In genomic region chr6:111997078-111997862, GRCh38 we compare ENCODE assay signal across 8 cellular contexts. TPM values are rescaled to one million over a fixed set of nuclear protein-coding genes. Genes with fewer than 3 reads are reported as not detected.
DNase-seq lines count a peak whose midpoint lies in the region; ATAC-seq and TF ChIP-seq lines count a peak whose summit lies in the region.

No MANE protein-coding gene starts in this region.

- peak overlapping the region; percentile 23; the same call in 1 of the 2 replicates for H3K27ac ChIP-seq in DND-41 (ENCODE audit: low read length)
- peak overlapping the region; percentile 62 for H3K27ac ChIP-seq in left ventricle myocardium inferior (replicated peaks)

- DNase-seq in DND-41 (peak; percentile 83), HAP-1 (ENCODE audit: low spot score in 2 of 2) (peak; percentile 80 to 84), NCI-H146 (lab: John Stamatoyannopoulos, UW) (peak; percentile 86), T-cell (peak; percentile 60 to 81 (median 74)), left ventricle myocardium inferior (peak; percentile 74), retina (peak; percentile 83)
- DNase-seq in activated naive CD8-positive, alpha-beta T cell treated with anti-CD3 and anti-CD28 coated beads, Interleukin-2, amount 50 U/mL, for 16 hours (ENCODE audit: low read depth, low spot score), result peak; percentile 37

- H4K20me1 ChIP-seq in DND-41 (ENCODE audit: insufficient read depth, low read length), result no peaks in the 10 kb centered on the region

- peaks cover 47 to 49% (median 48%) of the 10 kb centered on the region in 3 donors for H3K4me1 Mint-ChIP-seq in T-cell

- H3K27me3 ChIP-seq in DND-41 (ENCODE audit: insufficient read depth, low read length, poor library complexity), result no peaks in the 10 kb centered on the region
- peaks cover 3% of the 10 kb centered on the region for H3K27me3 ChIP-seq in HAP-1 (ENCODE audit: low read depth)
- no peaks in the 10 kb centered on the region for H3K27me3 ChIP-seq in left ventricle myocardium inferior (ENCODE audit: low read depth)

- H3K4me3 Mint-ChIP-seq in T-cell, result peak overlapping the region; percentile 55 to 71 (median 63)

- in situ Hi-C loops in HAP-1 (cut with MboI; ENCODE audit: low sequenced_read_pairs), result loop anchor here (5.0 kb wide), 1 partner anchor 290 kb away; no protein-coding TSS in a partner anchor

- H3K27me3 Mint-ChIP-seq in T-cell, result no peaks in the 10 kb centered on the region

- H3K36me3 ChIP-seq in DND-41 (ENCODE audit: insufficient read depth, low read length) (no peaks in the 10 kb centered on the region), HAP-1 (replicated peaks) (no peaks in the 10 kb centered on the region), left ventricle myocardium inferior (no peaks in the 10 kb centered on the region)

- no peaks in the 10 kb centered on the region for H3K79me2 ChIP-seq in DND-41 (ENCODE audit: insufficient read depth, low read length)

- intact Hi-C loops in left ventricle myocardium inferior (cut with micrococcal nuclease), result loop anchor here (2.0 to 10.0 kb wide), 2 partner anchors 112 to 286 kb away; no protein-coding TSS in a partner anchor

- ATAC-seq in DND-41 (ENCODE audit: insufficient read depth, low read depth) (peak; percentile 77), T-cell (replicated peaks in 1 of 4) (peak; percentile 56 to 78 (median 70)), HG02970 (IDR thresholded peaks at IDR 0.05; ENCODE audit: low FRiP score, unreplicated experiment) (no peak)

- H3K4me1 ChIP-seq in DND-41 (ENCODE audit: insufficient read depth, low read length) (peaks cover 43% of the 10 kb centered on the region), HAP-1 (peaks cover 3% of the 10 kb centered on the region; the same call in 1 of the 2 replicates), left ventricle myocardium inferior (no peaks in the 10 kb centered on the region)

- H2AFZ ChIP-seq in DND-41 (ENCODE audit: low read depth, low read length), result peak overlapping the region; percentile 20; the same call in 1 of the 2 replicates

- TF ChIP-seq CTCF in DND-41 (IDR thresholded peaks at IDR 0.05; ENCODE audit: borderline replicate concordance, extremely low read depth, low read length, poor library complexity, severe bottlenecking), result peak; percentile 98
- peak; percentile 96 for TF ChIP-seq CTCF in left ventricle myocardium inferior (IDR thresholded peaks at IDR 0.05; ENCODE audit: borderline replicate concordance)

- no peak overlapping the region for H3K9ac ChIP-seq in DND-41 (ENCODE audit: low read depth, low read length)

- CTCF ChIA-PET in T-cell (lab: Charles Lee), result interaction anchor here (0.6 to 2.0 kb wide), 13 partner anchors 29 to 289 kb away, joined by 3 to 12 read pairs (median 3); no protein-coding TSS in a partner anchor

- no peaks in the 10 kb centered on the region for H3K9me3 Mint-ChIP-seq in T-cell

- H3K4me2 ChIP-seq in DND-41 (ENCODE audit: insufficient read depth, low read length), result peak overlapping the region; percentile 50

- H3K4me3 ChIP-seq in DND-41 (ENCODE audit: low read depth in 1 of 2, low read length in 2 of 2) (peak overlapping the region in 1 of 2 experiments; percentile 19; a peak in 2 of 4 replicates), HAP-1 (no peak overlapping the region), left ventricle myocardium inferior (peak overlapping the region; percentile 42)

- no peaks in the 10 kb centered on the region for H3K36me3 Mint-ChIP-seq in T-cell

- H3K27ac Mint-ChIP-seq in T-cell, result peak overlapping the region; percentile 80 to 87

- H3K9me3 ChIP-seq in DND-41 (ENCODE audit: insufficient read depth, low read length, severe bottlenecking) (no peaks in the 10 kb centered on the region), HAP-1 (no peaks in the 10 kb centered on the region), left ventricle myocardium inferior (replicated peaks) (no peaks in the 10 kb centered on the region)

- POLR2A ChIA-PET in T-cell (lab: Charles Lee), result interaction anchor here in 1 of 2 donors (1.1 kb wide), 1 partner anchor 287 kb away, joined by 4 read pairs; no protein-coding TSS in a partner anchor

RNA-seq across cellular contexts. Expression of gene CCN6, which starts 56.6 kb away (rescaled TPM):
- total RNA-seq in T-cell (not detected), left ventricle myocardium inferior (not detected)
